Comparison of ENCODE assay signal across 8 cellular contexts in genomic region chr14:104799657-104800599, GRCh38. TPM values are rescaled to one million over a fixed set of nuclear protein-coding genes. Genes with fewer than 3 reads are reported as not detected.
DNase-seq lines count a peak whose midpoint lies in the region; FAIRE-seq and TF ChIP-seq lines count a peak whose summit lies in the region.

No MANE protein-coding gene starts in this region.

- peak overlapping the region; percentile 81 for H3K9ac ChIP-seq in astrocyte (ENCODE audit: low read length)

- intact Hi-C loops in sigmoid colon (cut with DNase I): no loop called here

- TF ChIP-seq CTCF in astrocyte (IDR thresholded peaks at IDR 0.05; ENCODE audit: insufficient read depth, low read depth, low read length) (no peak), hepatocyte (IDR thresholded peaks at IDR 0.05; ENCODE audit: poor library complexity) (peak; percentile 42), sigmoid colon (IDR thresholded peaks at IDR 0.05) (peak; percentile 24 to 48 (median 42))

- peaks cover 2% of the 10 kb centered on the region for H3K79me2 ChIP-seq in astrocyte (ENCODE audit: insufficient read depth, low read length)
- peaks cover 5% of the 10 kb centered on the region for H3K79me2 ChIP-seq in hepatocyte

- H3K27me3 ChIP-seq in astrocyte (ENCODE audit: insufficient read depth, low read length): peaks cover 3% of the 10 kb centered on the region
- H3K27me3 ChIP-seq in hepatocyte: no peaks in the 10 kb centered on the region
- no peaks in the 10 kb centered on the region for H3K27me3 ChIP-seq in sigmoid colon

- H3K27ac ChIP-seq in astrocyte (ENCODE audit: low read depth, low read length): no peak overlapping the region
- H3K27ac ChIP-seq in hepatocyte: peak overlapping the region; percentile 96
- peak overlapping the region; percentile 97 to 100 (median 98) for H3K27ac ChIP-seq in sigmoid colon

- H3K36me3 ChIP-seq in astrocyte (ENCODE audit: insufficient read depth, low read length): no peaks in the 10 kb centered on the region
- no peaks in the 10 kb centered on the region for H3K36me3 ChIP-seq in hepatocyte (replicated peaks; ENCODE audit: insufficient read depth, low read depth)
- no peaks in the 10 kb centered on the region for H3K36me3 ChIP-seq in sigmoid colon

- peaks cover 17% of the 10 kb centered on the region for H3K4me1 ChIP-seq in astrocyte (ENCODE audit: insufficient read depth, low read length)
- H3K4me1 ChIP-seq in hepatocyte (ENCODE audit: insufficient read depth): peaks cover 35% of the 10 kb centered on the region
- peaks cover 0 to 57% (median 47%) of the 10 kb centered on the region in 4 donors for H3K4me1 ChIP-seq in sigmoid colon

- H3K4me3 ChIP-seq in astrocyte (ENCODE audit: insufficient read depth, low read depth, low read length) (peak overlapping the region; percentile 57), hepatocyte (peak overlapping the region; percentile 67), sigmoid colon (peak overlapping the region; percentile 43 to 69 (median 56))

- peaks cover 22% of the 10 kb centered on the region for H3K4me1 Mint-ChIP-seq in astrocyte (ENCODE audit: low read depth, unreplicated experiment)

- FAIRE-seq in HTR-8/SVneo (lab: Jason Lieb, UNC) (no peak), astrocyte (lab: Jason Lieb, UNC) (no peak)

- WGBS in hepatocyte (ENCODE audit: low lambda C conversion rate, missing lambda C conversion rate): 9% methylated on average over 30 of the region's 68 CpGs
- WGBS in sigmoid colon, 2 donors: 13 to 16% methylated on average over 68 of the region's 68 CpGs

- H3K9me3 Mint-ChIP-seq in astrocyte (ENCODE audit: unreplicated experiment): no peaks in the 10 kb centered on the region

- H3K9me3 ChIP-seq in astrocyte (ENCODE audit: insufficient read depth, low read depth, low read length): no peaks in the 10 kb centered on the region
- no peaks in the 10 kb centered on the region for H3K9me3 ChIP-seq in hepatocyte (ENCODE audit: low read depth)
- no peaks in the 10 kb centered on the region for H3K9me3 ChIP-seq in sigmoid colon

- peak overlapping the region; percentile 95 for H3K4me2 ChIP-seq in astrocyte (ENCODE audit: low read length)
- H3K4me2 ChIP-seq in hepatocyte: peak overlapping the region; percentile 98

- no peak for TF ChIP-seq EP300 in sigmoid colon (IDR thresholded peaks at IDR 0.05)

- H3K36me3 Mint-ChIP-seq in astrocyte (ENCODE audit: low read depth, unreplicated experiment): peaks cover 2% of the 10 kb centered on the region

- peaks cover 27% of the 10 kb centered on the region for H4K20me1 ChIP-seq in astrocyte (ENCODE audit: insufficient read depth, low read length)
- no peaks in the 10 kb centered on the region for H4K20me1 ChIP-seq in hepatocyte (ENCODE audit: insufficient read depth, poor library complexity, severe bottlenecking)

- no peaks in the 10 kb centered on the region for H3K27me3 Mint-ChIP-seq in astrocyte (ENCODE audit: low read depth, unreplicated experiment)

- TF ChIP-seq POLR2A in sigmoid colon (IDR thresholded peaks at IDR 0.05): peak; percentile 25 to 56

- peak; percentile 93 for DNase-seq in AG08396 (ENCODE audit: low spot score)
- peak; percentile 91 for DNase-seq in GM19238 (ENCODE audit: insufficient read length, low spot score)
- DNase-seq in HTR-8/SVneo (ENCODE audit: insufficient read length, low spot score): peak; percentile 63
- DNase-seq in T-helper 22 cell (ENCODE audit: low read depth): peak; percentile 75
- peak; percentile 57 for DNase-seq in astrocyte (ENCODE audit: low read depth)
- DNase-seq in hepatocyte (ENCODE audit: low spot score): peak; percentile 95
- peak; percentile 94 for DNase-seq in sigmoid colon
- no peak for DNase-seq in NCI-H128 (lab: John Stamatoyannopoulos, UW; ENCODE audit: unreplicated experiment)

- H3K9me2 ChIP-seq in hepatocyte (replicated peaks; ENCODE audit: insufficient read depth): no peaks in the 10 kb centered on the region

- H3K27ac Mint-ChIP-seq in astrocyte (ENCODE audit: unreplicated experiment): peak overlapping the region; percentile 94

- H3K4me3 Mint-ChIP-seq in astrocyte (ENCODE audit: unreplicated experiment): peak overlapping the region; percentile 85

- H2AFZ ChIP-seq in astrocyte (ENCODE audit: low read depth, low read length) (peak overlapping the region; percentile 78), hepatocyte (peak overlapping the region; percentile 86)

RNA-seq across cellular contexts. Expression of gene ZBTB42, which starts 1.0 kb away (rescaled TPM):
- total RNA-seq in astrocyte (6.6 and 6.9 TPM in 2 replicates), hepatocyte (8.6 and 13.0 TPM in 2 replicates), sigmoid colon (1 to 10 TPM; 1.5 to 5.3 (median 3.5) TPM)
- polyA plus RNA-seq in hepatocyte (3.6 TPM in 2 replicates), sigmoid colon (1 to 10 TPM; 4.2 to 5.5 (median 4.6) TPM)

RNA-seq across cellular contexts. Expression of gene AKT1, which starts 4.4 kb away (rescaled TPM):
- total RNA-seq in astrocyte: 148 and 155 TPM in 2 replicates
- total RNA-seq in hepatocyte: 120 and 124 TPM in 2 replicates
- 155 and 159 TPM in 2 replicates for polyA plus RNA-seq in hepatocyte
- 100 to 1,000 TPM; 109 to 180 (median 126) TPM for total RNA-seq in sigmoid colon
- polyA plus RNA-seq in sigmoid colon: 100 to 1,000 TPM in 2 of 3 donors, 10 to 100 TPM in 1; 86.2 to 116 (median 102) TPM

RNA-seq across cellular contexts. Expression of gene SIVA1, which starts 47.0 kb away (rescaled TPM):
- total RNA-seq in astrocyte: 46.4 and 51.0 TPM in 2 replicates
- total RNA-seq in hepatocyte: 163 and 218 TPM in 2 replicates
- 140 and 149 TPM in 2 replicates for polyA plus RNA-seq in hepatocyte
- 100 to 1,000 TPM; 235 to 512 (median 367) TPM for total RNA-seq in sigmoid colon
- polyA plus RNA-seq in sigmoid colon: 100 to 1,000 TPM; 124 to 227 (median 200) TPM
